1 cellular context compared by ENCODE assay signal in genomic region chr3:14491396-14492190, GRCh38.
TF ChIP-seq lines count a peak whose summit lies in the region.

No MANE protein-coding gene starts in this region.

TF ChIP-seq in K562, 482 proteins besides CTCF, POLR2A, EP300 and RAD21:
- TF ChIP-seq FOXO4 (CRISPR knock-in tag; IDR thresholded peaks at IDR 0.05) = no peak
- TF ChIP-seq PTBP1 (IDR thresholded peaks at IDR 0.05; ENCODE audit: low read depth, low read length) = peak; percentile 77; the same call in 1 of the 2 replicates
- TF ChIP-seq RBM25 (IDR thresholded peaks at IDR 0.05; ENCODE audit: low read depth, low read length, severe bottlenecking) = peak; percentile 87
- peak; percentile 75; the same call in 1 of the 2 replicates for TF ChIP-seq SMARCA5 (IDR thresholded peaks at IDR 0.05)
- TF ChIP-seq POLR2G (IDR thresholded peaks at IDR 0.05; ENCODE audit: low read depth, low read length) = peak; percentile 65
- TF ChIP-seq RCOR1 (IDR thresholded peaks at IDR 0.05; ENCODE audit: borderline replicate concordance in 1 of 2, low read depth in 2 of 2, low read length in 2 of 2) = 0 out of 4 replicates have a peak, but pooled peaks of 1 of the 2 experiments have one; percentile 15
- no peak for TF ChIP-seq SMC3 (conservative IDR thresholded peaks at IDR 0.05; ENCODE audit: insufficient read depth, low read depth, low read length)
- peak; percentile 93 for TF ChIP-seq ZFP36 (IDR thresholded peaks at IDR 0.05; ENCODE audit: low read depth, low read length, partially characterized antibody)
